8 cellular contexts compared by ENCODE assay signal in genomic region chr18:35042389-35043066, GRCh38. TPM values are rescaled to one million over a fixed set of nuclear protein-coding genes. Genes with fewer than 3 reads are reported as not detected.
DNase-seq lines count a peak whose midpoint lies in the region; ATAC-seq, FAIRE-seq and TF ChIP-seq lines count a peak whose summit lies in the region.

No MANE protein-coding gene starts in this region.

- ATAC-seq in activated naive CD8-positive, alpha-beta T cell treated with anti-CD3 and anti-CD28 coated beads, Interleukin-2, amount 10 ng/mL, durations not matched to agents 7 days and 5 days (ENCODE audit: low read depth), result peak; percentile 21
- no peak for ATAC-seq in HG03565 (IDR thresholded peaks at IDR 0.05; ENCODE audit: unreplicated experiment)

- DNase-seq in CD14-positive monocyte (ENCODE audit: low spot score) (no peak), HAP-1 (ENCODE audit: low spot score in 2 of 2) (no peak), suprapubic skin (ENCODE audit: low spot score in 2 of 2) (no peak), MV-4-11 (lab: John Stamatoyannopoulos, UW) (no peak), kidney tubule cell (ENCODE audit: low spot score) (no peak)
- DNase-seq in activated naive CD8-positive, alpha-beta T cell treated with anti-CD3 and anti-CD28 coated beads, Interleukin-2, amount 10 ng/mL, durations not matched to agents 7 days and 5 days, result no peak

- TF ChIP-seq CTCF in CD14-positive monocyte (IDR thresholded peaks at IDR 0.05) (no peak), suprapubic skin (IDR thresholded peaks at IDR 0.05) (no peak)

- POLR2A ChIA-PET in activated naive CD8-positive, alpha-beta T cell treated with anti-CD3 and anti-CD28 coated beads, Interleukin-2, amount 10 ng/mL, durations not matched to agents 7 days and 5 days (lab: Charles Lee), result interaction anchor here (1.0 to 3.9 kb wide), 6 partner anchors 9 to 199 kb away, joined by 4 to 119 read pairs (median 5); partner anchors contain the start of gene ZNF397

- FAIRE-seq in islet of Langerhans (lab: Jason Lieb, UNC), result peak; percentile 27

- no peaks in the 10 kb centered on the region for H3K27me3 ChIP-seq in HAP-1 (ENCODE audit: low read depth)
- H3K27me3 ChIP-seq in suprapubic skin, result no peaks in the 10 kb centered on the region

- H3K36me3 ChIP-seq in HAP-1 (replicated peaks), result no peaks in the 10 kb centered on the region
- no peaks in the 10 kb centered on the region for H3K36me3 ChIP-seq in suprapubic skin

- peak overlapping the region; percentile 96 to 99 (median 98) for H3K27ac Mint-ChIP-seq in CD14-positive monocyte
- H3K27ac Mint-ChIP-seq in activated naive CD8-positive, alpha-beta T cell treated with anti-CD3 and anti-CD28 coated beads, Interleukin-2, amount 10 ng/mL, durations not matched to agents 7 days and 5 days, result peak overlapping the region; percentile 97

- H3K4me1 ChIP-seq in HAP-1 (peaks cover 23% of the 10 kb centered on the region), suprapubic skin (peaks cover 43% of the 10 kb centered on the region)

- H3K9me3 ChIP-seq in HAP-1 (no peaks in the 10 kb centered on the region), suprapubic skin (no peaks in the 10 kb centered on the region)

- H3K4me1 Mint-ChIP-seq in CD14-positive monocyte, result peaks cover 87% of the 10 kb centered on the region
- peaks cover 53% of the 10 kb centered on the region for H3K4me1 Mint-ChIP-seq in activated naive CD8-positive, alpha-beta T cell treated with anti-CD3 and anti-CD28 coated beads, Interleukin-2, amount 10 ng/mL, durations not matched to agents 7 days and 5 days

- no peak for TF ChIP-seq POLR2A in suprapubic skin (IDR thresholded peaks at IDR 0.05)

- H3K4me3 ChIP-seq in HAP-1 (peak overlapping the region; percentile 75), suprapubic skin (peak overlapping the region; percentile 83)

- H3K9me3 Mint-ChIP-seq in CD14-positive monocyte, result peaks cover 0 to 2% (median 0%) of the 10 kb centered on the region in 7 donors
- no peaks in the 10 kb centered on the region for H3K9me3 Mint-ChIP-seq in activated naive CD8-positive, alpha-beta T cell treated with anti-CD3 and anti-CD28 coated beads, Interleukin-2, amount 10 ng/mL, durations not matched to agents 7 days and 5 days

- no peak for TF ChIP-seq EP300 in suprapubic skin (IDR thresholded peaks at IDR 0.05)

- H3K27ac ChIP-seq in suprapubic skin, result no peak overlapping the region

- peaks cover 0 to 2% (median 0%) of the 10 kb centered on the region in 3 donors for H3K27me3 Mint-ChIP-seq in CD14-positive monocyte (ENCODE audit: low read depth in 3 of 3)
- no peaks in the 10 kb centered on the region for H3K27me3 Mint-ChIP-seq in activated naive CD8-positive, alpha-beta T cell treated with anti-CD3 and anti-CD28 coated beads, Interleukin-2, amount 10 ng/mL, durations not matched to agents 7 days and 5 days

- peak overlapping the region; percentile 98 to 100 for H3K4me3 Mint-ChIP-seq in CD14-positive monocyte
- peak overlapping the region; percentile 89 for H3K4me3 Mint-ChIP-seq in activated naive CD8-positive, alpha-beta T cell treated with anti-CD3 and anti-CD28 coated beads, Interleukin-2, amount 10 ng/mL, durations not matched to agents 7 days and 5 days

- WGBS in suprapubic skin, result 48% methylated on average over 5 of the region's 5 CpGs

- in situ Hi-C loops in HAP-1 (cut with MboI; ENCODE audit: low sequenced_read_pairs), result no loop called here

- H3K36me3 Mint-ChIP-seq in CD14-positive monocyte, result no peaks in the 10 kb centered on the region
- H3K36me3 Mint-ChIP-seq in activated naive CD8-positive, alpha-beta T cell treated with anti-CD3 and anti-CD28 coated beads, Interleukin-2, amount 10 ng/mL, durations not matched to agents 7 days and 5 days, result peaks cover 2% of the 10 kb centered on the region

- intact Hi-C loops in CD14-positive monocyte (cut with micrococcal nuclease), result no loop called here

RNA-seq across cellular contexts. Expression of gene MAPRE2, which starts 1.3 kb away (rescaled TPM):
- 10 to 100 TPM; 37.1 to 48.1 TPM for polyA plus RNA-seq in CD14-positive monocyte
- total RNA-seq in activated naive CD8-positive, alpha-beta T cell treated with anti-CD3 and anti-CD28 coated beads, Interleukin-2, amount 10 ng/mL, durations not matched to agents 7 days and 5 days, result 10 to 100 TPM; 61.5 to 63.2 TPM
- 10 to 100 TPM; 29.9 to 51.2 (median 37.2) TPM for total RNA-seq in suprapubic skin
